ENCODE assay signal across 21 cellular contexts in the genomic region with DNA sequence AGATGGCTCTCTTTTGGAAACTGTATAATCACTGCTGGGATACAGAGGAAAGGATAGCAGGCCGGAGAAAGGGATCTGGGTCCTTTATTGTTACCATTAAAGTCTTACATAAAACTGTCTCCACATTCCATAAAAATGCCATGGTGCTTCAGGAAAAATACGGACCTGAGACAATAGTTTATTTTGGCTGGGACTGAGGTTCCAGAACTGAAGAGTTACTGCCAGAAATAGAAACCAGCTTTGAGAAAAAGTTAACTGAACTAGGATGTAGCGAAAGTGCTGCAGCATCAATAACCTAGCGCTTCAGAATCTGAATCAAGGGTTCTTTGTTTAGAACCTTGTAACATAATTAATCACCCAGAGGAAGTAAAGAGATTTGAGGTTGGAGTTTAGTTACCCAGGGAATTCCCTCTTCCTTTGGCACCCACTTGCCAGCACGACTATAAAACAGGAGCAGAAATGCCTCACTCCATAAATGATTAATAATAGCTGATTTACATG. TPM values are rescaled to one million over a fixed set of nuclear protein-coding genes. Genes with fewer than 3 reads are reported as not detected.
DNase-seq lines count a peak whose midpoint lies in the region; ATAC-seq and TF ChIP-seq lines count a peak whose summit lies in the region.
"Had no signal": no experiment of that assay in that cellular context is flagged by ENCODE, and none has a peak within 500 bp of the region (broad histone marks: within the 10 kb centered on the region; RNA-seq: fewer than 3 reads in every experiment).

No MANE protein-coding gene starts in this region.

- no peak for TF ChIP-seq EP300 in transverse colon (IDR thresholded peaks at IDR 0.05; ENCODE audit: low read depth)

- H3K4me3 ChIP-seq in mammary epithelial cell (replicated peaks in 1 of 3; ENCODE audit: insufficient read depth in 1 of 3, low read depth in 2 of 3, low read length in 3 of 3) (no peak overlapping the region), breast epithelium (no peak overlapping the region), epithelial cell of esophagus (ENCODE audit: low read length) (no peak overlapping the region), transverse colon (no peak overlapping the region)
- H3K4me3 ChIP-seq: upper lobe of right lung had no signal

- H3K9ac ChIP-seq in mammary epithelial cell (ENCODE audit: insufficient read depth, low read length), result no peak overlapping the region

- H3K27ac ChIP-seq in mammary epithelial cell (ENCODE audit: insufficient read depth, low read depth, low read length) (no peak overlapping the region), breast epithelium (no peak overlapping the region), transverse colon (peak overlapping the region in 3 of 4 donors; percentile 22 to 45 (median 37))
- H3K27ac ChIP-seq: 22Rv1, C4-2B, upper lobe of right lung had no signal

- dilution Hi-C loops in mammary epithelial cell (cut with HindIII; ENCODE audit: low sequenced_read_pairs), result no loop called here

- CTCF ChIA-PET in mammary epithelial cell (lab: Charles Lee; ENCODE audit: low non-redundant PET), result no interaction called here

- no peaks in the 10 kb centered on the region for H3K27me3 Mint-ChIP-seq in neural crest cell (ENCODE audit: low read depth)

- H3K4me3 Mint-ChIP-seq in neural crest cell, result no peak overlapping the region

- ATAC-seq in GM21367 (IDR thresholded peaks at IDR 0.05; ENCODE audit: unreplicated experiment) (no peak), HG02970 (IDR thresholded peaks at IDR 0.05; ENCODE audit: low FRiP score, unreplicated experiment) (no peak)
- ATAC-seq: heart right ventricle, upper lobe of right lung had no signal

- intact Hi-C loops in mammary epithelial cell (cut with micrococcal nuclease) (no loop called here), breast epithelium (cut with DNase I; ENCODE audit: low total_unique reads) (no loop called here), transverse colon (cut with DNase I; ENCODE audit: low total_unique reads) (loop anchor here (5.0 kb wide), 1 partner anchor 1464 kb away; no protein-coding TSS in a partner anchor)

- DNase-seq in mammary epithelial cell, result peak; percentile 3
- no peak for DNase-seq in breast epithelium (ENCODE audit: low spot score in 2 of 2)
- peak; percentile 7 for DNase-seq in epithelial cell of esophagus (ENCODE audit: low read depth)
- DNase-seq in neural crest cell (ENCODE audit: low read depth, low spot score), result no peak
- no peak for DNase-seq in transverse colon
- DNase-seq in hippocampal formation (lab: John Stamatoyannopoulos, UW), result no peak
- DNase-seq: activated CD4-positive, alpha-beta T cell treated with anti-CD3 and anti-CD28 coated beads, Interleukin-2, amount 50 U/mL, for 4 hours; activated T-cell treated with anti-CD3 and anti-CD28 coated beads, Interleukin-2, amount 50 U/mL, for 48 hours; cerebellar nuclear complex; DND-41; heart right ventricle; islet precursor cell; KG1; midbrain; NCI-H1048; NCI-H526; upper lobe of right lung had no signal

- no TSS peak for BruUV-seq in mammary epithelial cell (replicated peaks; lab: Mats Ljungman, UMichigan)

- no peaks in the 10 kb centered on the region for H3K36me3 Mint-ChIP-seq in neural crest cell (ENCODE audit: low read depth)

- H3K9me3 Mint-ChIP-seq in neural crest cell, result no peaks in the 10 kb centered on the region

- no peak for TF ChIP-seq POLR2A in breast epithelium (IDR thresholded peaks at IDR 0.05)
- TF ChIP-seq POLR2A in transverse colon (IDR thresholded peaks at IDR 0.05), result no peak

- H2AFZ ChIP-seq in mammary epithelial cell (ENCODE audit: low read depth, low read length), result no peak overlapping the region

- no peak for TF ChIP-seq CTCF in mammary epithelial cell (conservative IDR thresholded peaks at IDR 0.05 in 1 of 2, IDR thresholded peaks at IDR 0.05 in 1 of 2; ENCODE audit: extremely low read depth in 1 of 2, insufficient read depth in 1 of 2, low read depth in 1 of 2, low read length in 2 of 2)
- no peak for TF ChIP-seq CTCF in breast epithelium (IDR thresholded peaks at IDR 0.05)
- TF ChIP-seq CTCF in epithelial cell of esophagus (IDR thresholded peaks at IDR 0.05; ENCODE audit: insufficient read depth, low read depth, low read length, missing control alignments), result no peak
- TF ChIP-seq CTCF in neural crest cell (conservative IDR thresholded peaks at IDR 0.05), result no peak
- TF ChIP-seq CTCF in transverse colon (IDR thresholded peaks at IDR 0.05), result no peak

- no peaks in the 10 kb centered on the region for H3K79me2 ChIP-seq in mammary epithelial cell (ENCODE audit: insufficient read depth, low read length)

- H3K27me3 ChIP-seq in mammary epithelial cell (ENCODE audit: insufficient read depth, low read length), result no peaks in the 10 kb centered on the region
- H3K27me3 ChIP-seq in breast epithelium, result no peaks in the 10 kb centered on the region
- H3K27me3 ChIP-seq in transverse colon, result no peaks in the 10 kb centered on the region
- H3K27me3 ChIP-seq: heart right ventricle, upper lobe of right lung had no signal

- no peak overlapping the region for H3K4me2 ChIP-seq in mammary epithelial cell (ENCODE audit: insufficient read depth, low read depth, low read length)

- H3K27ac Mint-ChIP-seq in neural crest cell (ENCODE audit: unreplicated experiment), result peak overlapping the region; percentile 14

- 17% methylated on average over 5 of the region's 5 CpGs for WGBS in mammary epithelial cell (ENCODE audit: low coverage, missing lambda C conversion rate)
- WGBS in transverse colon (ENCODE audit: low coverage in 1 of 2), 2 donors, result 46 to 59% methylated on average over 5 of the region's 5 CpGs

- H3K9me3 ChIP-seq in mammary epithelial cell (replicated peaks; ENCODE audit: insufficient read depth, low read length) (no peaks in the 10 kb centered on the region), breast epithelium (no peaks in the 10 kb centered on the region), transverse colon (no peaks in the 10 kb centered on the region)
- H3K9me3 ChIP-seq: heart right ventricle, upper lobe of right lung had no signal

- H3K36me3 ChIP-seq in mammary epithelial cell (ENCODE audit: insufficient read depth, low read length) (no peaks in the 10 kb centered on the region), breast epithelium (no peaks in the 10 kb centered on the region), transverse colon (no peaks in the 10 kb centered on the region)
- H3K36me3 ChIP-seq: heart right ventricle, upper lobe of right lung had no signal

- H3K4me1 Mint-ChIP-seq in neural crest cell, result peaks cover 12% of the 10 kb centered on the region

- H3K4me1 ChIP-seq in mammary epithelial cell (ENCODE audit: insufficient read depth, low read length) (no peaks in the 10 kb centered on the region), breast epithelium (no peaks in the 10 kb centered on the region), transverse colon (no peaks in the 10 kb centered on the region)
- H3K4me1 ChIP-seq: upper lobe of right lung had no signal

- in situ Hi-C loops in mammary epithelial cell (cut with MboI; ENCODE audit: low sequenced_read_pairs in 2 of 2) (no loop called here), transverse colon (cut with MboI; ENCODE audit: low pct_ligation_motif_present in 1 of 4, low pct_unique_long_range_greater_than_20kb in 1 of 4, low sequenced_read_pairs in 3 of 4) (no loop called here)

- no peaks in the 10 kb centered on the region for H4K20me1 ChIP-seq in mammary epithelial cell (ENCODE audit: insufficient read depth, low read length)

RNA-seq across cellular contexts. Expression of a gene that starts 38.0 kb away (rescaled TPM):
- total RNA-seq in mammary epithelial cell, result not detected
- not detected for polyA plus RNA-seq in mammary epithelial cell
- polyA minus RNA-seq in mammary epithelial cell, result not detected
- total RNA-seq in breast epithelium, result 10 to 100 TPM in 2 of 3 donors, 1 to 10 TPM in 1; 6.4 to 19.7 (median 14.2) TPM
- total RNA-seq in neural crest cell, result 1.3 and 1.4 TPM in 2 replicates
- 1 to 10 TPM in 1 of 4 donors, under 1 TPM in 1, not detected in 2; 0.64 to 1.6 TPM for total RNA-seq in transverse colon

Comparison
In these comparisons a context has a peak if more than half of its experiments do, and no peak if none do; other contexts are left out.
1. DNase-seq: peak in mammary epithelial cell (single experiment) and epithelial cell of esophagus (single experiment); none in breast epithelium (0 of 2), neural crest cell (single experiment), transverse colon (single experiment) and hippocampal formation (0 of 2).
2. H3K27ac ChIP-seq: peak in transverse colon (3 of 4); none in mammary epithelial cell (single experiment) and breast epithelium (0 of 2).